Comparison of ENCODE assay signal across 9 cellular contexts in the genomic region with DNA sequence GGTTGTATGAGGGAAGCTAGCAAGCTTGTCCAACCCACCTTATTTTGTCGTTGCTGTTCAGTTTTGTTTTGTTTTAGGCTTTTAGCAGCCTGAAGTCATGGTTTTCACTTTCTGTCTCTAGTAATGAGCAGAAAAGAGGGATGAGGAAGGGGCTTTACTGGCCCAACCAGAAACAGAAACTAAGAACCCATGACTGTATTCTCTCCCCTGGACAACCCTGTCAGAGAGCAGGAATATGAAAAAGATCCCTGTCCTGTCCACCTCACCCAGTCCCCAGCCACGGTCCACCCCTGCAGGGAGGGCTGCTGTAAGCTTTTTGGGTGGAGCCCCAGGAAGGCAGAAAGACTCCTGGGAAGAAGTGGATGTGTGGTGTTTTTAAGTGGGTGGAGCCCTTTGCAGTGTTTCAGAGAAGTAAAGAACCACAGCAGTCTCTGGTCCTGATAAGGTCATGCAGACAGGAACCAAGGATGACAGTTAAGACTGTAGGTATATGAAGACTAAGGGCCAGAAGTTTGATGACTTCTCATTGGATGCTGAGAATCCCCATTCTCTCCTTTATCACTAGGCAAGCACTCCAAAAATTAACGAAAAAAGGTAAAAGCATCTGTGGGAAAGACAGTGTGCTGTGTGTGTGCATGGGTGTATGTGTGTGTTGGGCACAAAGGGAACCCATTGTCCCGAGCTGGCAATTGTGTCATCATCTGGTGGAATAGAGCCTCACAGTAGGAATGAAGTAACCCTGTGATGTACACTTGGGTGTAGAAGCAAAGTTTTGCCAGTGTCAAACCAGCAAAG. TPM values are rescaled to one million over a fixed set of nuclear protein-coding genes. Genes with fewer than 3 reads are reported as not detected.
DNase-seq lines count a peak whose midpoint lies in the region; ATAC-seq, FAIRE-seq and TF ChIP-seq lines count a peak whose summit lies in the region.
"Had no signal": no experiment of that assay in that cellular context is flagged by ENCODE, and none has a peak within 500 bp of the region (broad histone marks: within the 10 kb centered on the region; RNA-seq: fewer than 3 reads in every experiment).

No MANE protein-coding gene starts in this region.

- peaks cover 2% of the 10 kb centered on the region for H3K9me3 Mint-ChIP-seq in activated CD8-positive, alpha-beta memory T cell treated with anti-CD3 and anti-CD28 coated beads, Interleukin-2, amount 10 ng/mL, durations not matched to agents 7 days and 5 days (ENCODE audit: low read depth)
- H3K9me3 Mint-ChIP-seq in stimulated activated memory B cell treated with anti-CD40 and anti-IgM and Interleukin-4, amounts not matched to agents 10 μg/mL and 1 μg/mL and 100 μg/mL, for 72 hours = no peaks in the 10 kb centered on the region

- H3K27me3 Mint-ChIP-seq in activated CD8-positive, alpha-beta memory T cell treated with anti-CD3 and anti-CD28 coated beads, Interleukin-2, amount 10 ng/mL, durations not matched to agents 7 days and 5 days = no peaks in the 10 kb centered on the region
- H3K27me3 Mint-ChIP-seq in stimulated activated memory B cell treated with anti-CD40 and anti-IgM and Interleukin-4, amounts not matched to agents 10 μg/mL and 1 μg/mL and 100 μg/mL, for 72 hours = no peaks in the 10 kb centered on the region

- ATAC-seq in activated CD8-positive, alpha-beta memory T cell treated with anti-CD3 and anti-CD28 coated beads, Interleukin-2, amount 10 ng/mL, durations not matched to agents 7 days and 5 days = peak; percentile 89
- peak; percentile 50 for ATAC-seq in HG02610 (IDR thresholded peaks at IDR 0.05; ENCODE audit: unreplicated experiment)
- peak; percentile 56 for ATAC-seq in SK-N-SH treated with all-trans-retinoic acid at 6 μM for 48 hours
- ATAC-seq in stimulated activated memory B cell treated with anti-CD40 and anti-IgM and Interleukin-4, amounts not matched to agents 10 μg/mL and 1 μg/mL and 100 μg/mL, for 72 hours = peak; percentile 60
- ATAC-seq in HG03439 (IDR thresholded peaks at IDR 0.05; ENCODE audit: unreplicated experiment) = no peak

- CTCF ChIA-PET in activated CD8-positive, alpha-beta memory T cell treated with anti-CD3 and anti-CD28 coated beads, Interleukin-2, amount 10 ng/mL, durations not matched to agents 7 days and 5 days (lab: Charles Lee) = interaction anchor here (0.8 to 1.8 kb wide), 7 partner anchors 10 to 893 kb away, joined by 3 to 13 read pairs (median 4); a partner anchor contains a TSS

- H3K4me3 Mint-ChIP-seq in activated CD8-positive, alpha-beta memory T cell treated with anti-CD3 and anti-CD28 coated beads, Interleukin-2, amount 10 ng/mL, durations not matched to agents 7 days and 5 days = peak overlapping the region; percentile 73
- no peak overlapping the region for H3K4me3 Mint-ChIP-seq in stimulated activated memory B cell treated with anti-CD40 and anti-IgM and Interleukin-4, amounts not matched to agents 10 μg/mL and 1 μg/mL and 100 μg/mL, for 72 hours

- H3K27ac Mint-ChIP-seq in activated CD8-positive, alpha-beta memory T cell treated with anti-CD3 and anti-CD28 coated beads, Interleukin-2, amount 10 ng/mL, durations not matched to agents 7 days and 5 days = peak overlapping the region; percentile 88
- H3K27ac Mint-ChIP-seq in stimulated activated memory B cell treated with anti-CD40 and anti-IgM and Interleukin-4, amounts not matched to agents 10 μg/mL and 1 μg/mL and 100 μg/mL, for 72 hours = peak overlapping the region; percentile 67

- FAIRE-seq in HTR-8/SVneo (lab: Jason Lieb, UNC) = no peak

- DNase-seq in activated CD8-positive, alpha-beta memory T cell treated with anti-CD3 and anti-CD28 coated beads, Interleukin-2, amount 10 ng/mL, durations not matched to agents 7 days and 5 days = peak; percentile 62
- DNase-seq in activated CD8-positive, alpha-beta memory T cell treated with anti-CD3 and anti-CD28 coated beads, Interleukin-2, amount 50 U/mL, for 4 hours = no peak
- DNase-seq in HTR-8/SVneo (ENCODE audit: insufficient read length, low spot score) = no peak
- no peak for DNase-seq in stimulated activated CD4-positive, alpha-beta T cell treated with anti-CD3 and anti-CD28 coated beads, Interleukin-12 subunit alpha, Interleukin-12 subunit beta, amount 100 ng/mL, for 4 hours
- DNase-seq: activated CD4-positive, alpha-beta T cell treated with anti-CD3 and anti-CD28 coated beads for 48 hours had no signal

- no peaks in the 10 kb centered on the region for H3K36me3 Mint-ChIP-seq in activated CD8-positive, alpha-beta memory T cell treated with anti-CD3 and anti-CD28 coated beads, Interleukin-2, amount 10 ng/mL, durations not matched to agents 7 days and 5 days
- peaks cover 12% of the 10 kb centered on the region for H3K36me3 Mint-ChIP-seq in stimulated activated memory B cell treated with anti-CD40 and anti-IgM and Interleukin-4, amounts not matched to agents 10 μg/mL and 1 μg/mL and 100 μg/mL, for 72 hours

- H3K4me1 Mint-ChIP-seq in activated CD8-positive, alpha-beta memory T cell treated with anti-CD3 and anti-CD28 coated beads, Interleukin-2, amount 10 ng/mL, durations not matched to agents 7 days and 5 days = peaks cover 14% of the 10 kb centered on the region
- peaks cover 6% of the 10 kb centered on the region for H3K4me1 Mint-ChIP-seq in stimulated activated memory B cell treated with anti-CD40 and anti-IgM and Interleukin-4, amounts not matched to agents 10 μg/mL and 1 μg/mL and 100 μg/mL, for 72 hours

TF ChIP-seq in SK-N-SH treated with all-trans-retinoic acid at 6 μM for 48 hours, 23 proteins besides CTCF, POLR2A, EP300 and RAD21:
- TF ChIP-seq TCF4 (CRISPR knock-in tag; IDR thresholded peaks at IDR 0.05; ENCODE audit: borderline replicate concordance) (no peak), ZNF565 (CRISPR knock-in tag; conservative IDR thresholded peaks at IDR 0.05; ENCODE audit: low read depth) (no peak), BACH2 (CRISPR knock-in tag; IDR thresholded peaks at IDR 0.05; ENCODE audit: borderline replicate concordance) (no peak), ZFP3 (CRISPR knock-in tag; IDR thresholded peaks at IDR 0.05) (no peak), ISL1 (CRISPR knock-in tag; IDR thresholded peaks at IDR 0.05) (no peak), OSR1 (CRISPR knock-in tag; IDR thresholded peaks at IDR 0.05) (no peak), ESRRG (CRISPR knock-in tag; IDR thresholded peaks at IDR 0.05) (no peak)
- TF ChIP-seq, protein P1, sequence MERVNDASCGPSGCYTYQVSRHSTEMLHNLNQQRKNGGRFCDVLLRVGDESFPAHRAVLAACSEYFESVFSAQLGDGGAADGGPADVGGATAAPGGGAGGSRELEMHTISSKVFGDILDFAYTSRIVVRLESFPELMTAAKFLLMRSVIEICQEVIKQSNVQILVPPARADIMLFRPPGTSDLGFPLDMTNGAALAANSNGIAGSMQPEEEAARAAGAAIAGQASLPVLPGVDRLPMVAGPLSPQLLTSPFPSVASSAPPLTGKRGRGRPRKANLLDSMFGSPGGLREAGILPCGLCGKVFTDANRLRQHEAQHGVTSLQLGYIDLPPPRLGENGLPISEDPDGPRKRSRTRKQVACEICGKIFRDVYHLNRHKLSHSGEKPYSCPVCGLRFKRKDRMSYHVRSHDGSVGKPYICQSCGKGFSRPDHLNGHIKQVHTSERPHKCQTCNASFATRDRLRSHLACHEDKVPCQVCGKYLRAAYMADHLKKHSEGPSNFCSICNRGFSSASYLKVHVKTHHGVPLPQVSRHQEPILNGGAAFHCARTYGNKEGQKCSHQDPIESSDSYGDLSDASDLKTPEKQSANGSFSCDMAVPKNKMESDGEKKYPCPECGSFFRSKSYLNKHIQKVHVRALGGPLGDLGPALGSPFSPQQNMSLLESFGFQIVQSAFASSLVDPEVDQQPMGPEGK (CRISPR knock-in tag; IDR thresholded peaks at IDR 0.05; ENCODE audit: borderline replicate concordance) = no peak
- TF ChIP-seq, protein P2, sequence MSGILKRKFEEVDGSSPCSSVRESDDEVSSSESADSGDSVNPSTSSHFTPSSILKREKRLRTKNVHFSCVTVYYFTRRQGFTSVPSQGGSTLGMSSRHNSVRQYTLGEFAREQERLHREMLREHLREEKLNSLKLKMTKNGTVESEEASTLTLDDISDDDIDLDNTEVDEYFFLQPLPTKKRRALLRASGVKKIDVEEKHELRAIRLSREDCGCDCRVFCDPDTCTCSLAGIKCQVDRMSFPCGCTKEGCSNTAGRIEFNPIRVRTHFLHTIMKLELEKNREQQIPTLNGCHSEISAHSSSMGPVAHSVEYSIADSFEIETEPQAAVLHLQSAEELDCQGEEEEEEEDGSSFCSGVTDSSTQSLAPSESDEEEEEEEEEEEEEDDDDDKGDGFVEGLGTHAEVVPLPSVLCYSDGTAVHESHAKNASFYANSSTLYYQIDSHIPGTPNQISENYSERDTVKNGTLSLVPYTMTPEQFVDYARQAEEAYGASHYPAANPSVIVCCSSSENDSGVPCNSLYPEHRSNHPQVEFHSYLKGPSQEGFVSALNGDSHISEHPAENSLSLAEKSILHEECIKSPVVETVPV (CRISPR knock-in tag; IDR thresholded peaks at IDR 0.05) = no peak

RNA-seq across cellular contexts. Expression of a gene that starts 13.8 kb away (rescaled TPM):
- total RNA-seq in activated CD8-positive, alpha-beta memory T cell treated with anti-CD3 and anti-CD28 coated beads, Interleukin-2, amount 10 ng/mL, durations not matched to agents 7 days and 5 days = 10 to 100 TPM; 48.5 to 54.4 TPM

RNA-seq across cellular contexts. Expression of a gene that starts 14.0 kb away (rescaled TPM):
- total RNA-seq in activated CD8-positive, alpha-beta memory T cell treated with anti-CD3 and anti-CD28 coated beads, Interleukin-2, amount 10 ng/mL, durations not matched to agents 7 days and 5 days = 100 to 1,000 TPM; 135 to 158 TPM

RNA-seq across cellular contexts. Expression of a gene that starts 34.1 kb away (rescaled TPM):
- total RNA-seq in activated CD8-positive, alpha-beta memory T cell treated with anti-CD3 and anti-CD28 coated beads, Interleukin-2, amount 10 ng/mL, durations not matched to agents 7 days and 5 days = 1 to 10 TPM; 5.9 to 6.8 TPM
